1 cellular context compared by ENCODE assay signal in genomic region chr10:98910048-98910447, GRCh38.
TF ChIP-seq lines count a peak whose summit lies in the region.

No MANE protein-coding gene starts in this region.

TF ChIP-seq in K562, 482 proteins besides CTCF, POLR2A, EP300 and RAD21 (continued from another document and continues in another):
- TF ChIP-seq CREB3L1 (IDR thresholded peaks at IDR 0.05; ENCODE audit: borderline replicate concordance, low read depth) (no peak), SAFB (IDR thresholded peaks at IDR 0.05; ENCODE audit: borderline replicate concordance, low read depth, low read length) (no peak), ARID3A (IDR thresholded peaks at IDR 0.05; ENCODE audit: borderline replicate concordance, low read depth, low read length) (peak; percentile 77; the same call in 1 of the 2 replicates), MTA2 (IDR thresholded peaks at IDR 0.05; ENCODE audit: low read depth) (peak; percentile 95), RCOR1 (IDR thresholded peaks at IDR 0.05; ENCODE audit: borderline replicate concordance in 1 of 2, low read depth in 2 of 2, low read length in 2 of 2) (peak in 1 of 2 experiments; percentile 88; a peak in 2 of 4 replicates), EGR1 (conservative IDR thresholded peaks at IDR 0.05) (no peak), CREBBP (IDR thresholded peaks at IDR 0.05; ENCODE audit: low read depth, low read length) (no peak), PKNOX1 (IDR thresholded peaks at IDR 0.05) (peak; percentile 96), NFATC3 (IDR thresholded peaks at IDR 0.05) (no peak), ELK3 (CRISPR knock-in tag; IDR thresholded peaks at IDR 0.05) (no peak), SIN3A (IDR thresholded peaks at IDR 0.05; ENCODE audit: borderline replicate concordance in 2 of 2, control insufficient read depth in 1 of 2, low read depth in 2 of 2, low read length in 2 of 2) (no peak), MCM3 (IDR thresholded peaks at IDR 0.05) (no peak), E2F1 (CRISPR knock-in tag; IDR thresholded peaks at IDR 0.05) (no peak), ARID1B (IDR thresholded peaks at IDR 0.05) (peak; percentile 99), BHLHE40 (IDR thresholded peaks at IDR 0.05; ENCODE audit: low read length) (peak; percentile 57; the same call in 1 of the 2 replicates), ZKSCAN3 (CRISPR knock-in tag; IDR thresholded peaks at IDR 0.05) (no peak), SMARCB1 (IDR thresholded peaks at IDR 0.05; ENCODE audit: insufficient read length, low read depth) (no peak), ZNF511 (CRISPR knock-in tag; IDR thresholded peaks at IDR 0.05) (no peak), CHD7 (IDR thresholded peaks at IDR 0.05; ENCODE audit: low read depth, low read length) (no peak), ZNF140 (CRISPR knock-in tag; IDR thresholded peaks at IDR 0.05) (no peak), ZNF253 (CRISPR knock-in tag; conservative IDR thresholded peaks at IDR 0.05) (no peak), CBX3 (IDR thresholded peaks at IDR 0.05; ENCODE audit: borderline replicate concordance in 1 of 2, low read length in 2 of 2) (peak in 1 of 2 experiments; percentile 91; a peak in 2 of 3 replicates), TBL1XR1 (IDR thresholded peaks at IDR 0.05; ENCODE audit: low read length in 2 of 2) (peak; percentile 35 to 77; a peak in 3 of 4 replicates), HNRNPUL1 (IDR thresholded peaks at IDR 0.05; ENCODE audit: low read length) (no peak), GABPB2 (CRISPR knock-in tag; conservative IDR thresholded peaks at IDR 0.05) (no peak), SMARCA5 (IDR thresholded peaks at IDR 0.05) (no peak), ZFP91 (CRISPR knock-in tag; IDR thresholded peaks at IDR 0.05) (no peak), PHB (CRISPR knock-in tag; IDR thresholded peaks at IDR 0.05) (no peak), HOXB6 (CRISPR knock-in tag; IDR thresholded peaks at IDR 0.05; ENCODE audit: borderline replicate concordance) (no peak), RBFOX2 (IDR thresholded peaks at IDR 0.05; ENCODE audit: low read depth, low read length) (no peak), ATF7 (IDR thresholded peaks at IDR 0.05) (peak; percentile 76), AFF1 (IDR thresholded peaks at IDR 0.05; ENCODE audit: low read depth in 1 of 2, partially characterized antibody in 2 of 2) (peak in 1 of 2 experiments; percentile 55), U2AF2 (optimal IDR thresholded peaks at IDR 0.05; ENCODE audit: low read depth, low read length) (no peak), GATAD2A (IDR thresholded peaks at IDR 0.05) (no peak)
